28 cellular contexts compared by ENCODE assay signal in genomic region chr10:80660266-80660665, GRCh38.
"Had no signal": no experiment of that assay in that cellular context is flagged by ENCODE, and none has a peak within 500 bp of the region (broad histone marks: within the 10 kb centered on the region; RNA-seq: fewer than 3 reads in every experiment).

No MANE protein-coding gene starts in this region.

- H3K4me1 ChIP-seq: foreskin keratinocyte had no signal

- H3K9me3 ChIP-seq: right lobe of liver had no signal

- H3K9me3 Mint-ChIP-seq: immature natural killer cell; memory B cell; natural killer cell; stimulated activated naive CD8-positive, alpha-beta T cell treated with anti-CD3 and anti-CD28 coated beads, Interleukin-15, amount 100 ng/mL, for 72 hours; type B pancreatic cell had no signal

- H3K27me3 Mint-ChIP-seq: progenitor cell of endocrine pancreas had no signal

- H3K27ac ChIP-seq: coronary artery, esophagus muscularis mucosa, foreskin keratinocyte, gastroesophageal sphincter, parathyroid adenoma, right lobe of liver, suprapubic skin had no signal

- H3K4me3 Mint-ChIP-seq: immature natural killer cell; memory B cell; natural killer cell; stimulated activated naive CD8-positive, alpha-beta T cell treated with anti-CD3 and anti-CD28 coated beads, Interleukin-15, amount 100 ng/mL, for 72 hours; type B pancreatic cell had no signal

- FAIRE-seq: endothelial cell of umbilical vein, keratinocyte, small intestine, urothelium cell line had no signal

- H3K27me3 ChIP-seq: foreskin keratinocyte, right lobe of liver, suprapubic skin had no signal

- H3K36me3 Mint-ChIP-seq: immature natural killer cell, memory B cell, natural killer cell, type B pancreatic cell had no signal

- H3K36me3 ChIP-seq: esophagus muscularis mucosa, gastroesophageal sphincter, heart right ventricle, right lobe of liver, suprapubic skin had no signal

- H3K27ac Mint-ChIP-seq: immature natural killer cell; memory B cell; natural killer cell; stimulated activated naive CD8-positive, alpha-beta T cell treated with anti-CD3 and anti-CD28 coated beads, Interleukin-15, amount 100 ng/mL, for 72 hours; type B pancreatic cell had no signal

- ATAC-seq: foreskin keratinocyte; gastroesophageal sphincter; left lobe of liver; stimulated activated naive CD8-positive, alpha-beta T cell treated with anti-CD3 and anti-CD28 coated beads, Interleukin-15, amount 100 ng/mL, for 72 hours had no signal

- H3K4me3 ChIP-seq: coronary artery, esophagus muscularis mucosa, gastroesophageal sphincter, heart right ventricle, lung, right lobe of liver, suprapubic skin had no signal

- DNase-seq: dermis blood vessel endothelial cell; effector memory CD4-positive, alpha-beta T cell; foreskin keratinocyte; glutamatergic neuron; heart right ventricle; immature natural killer cell; natural killer cell; right lobe of liver; small intestine; stimulated activated CD4-positive, alpha-beta T cell treated with anti-CD3 and anti-CD28 coated beads, Interleukin-12 subunit alpha, Interleukin-12 subunit beta, amount 100 ng/mL, for 4 hours; stimulated activated CD4-positive, alpha-beta T cell treated with anti-CD3 and anti-CD28 coated beads, Interleukin-1b, Interleukin-23, amount 100 ng/mL, for 48 hours; stimulated activated CD4-positive, alpha-beta T cell treated with anti-CD3 and anti-CD28 coated beads, Interleukin-4, amount 100 ng/mL, for 1 hour; stimulated activated CD8-positive, alpha-beta memory T cell treated with anti-CD3 and anti-CD28 coated beads, Interleukin-4, amount 100 ng/mL, for 48 hours; stimulated activated naive CD4-positive, alpha-beta T cell; stimulated activated naive CD8-positive, alpha-beta T cell treated with anti-CD3 and anti-CD28 coated beads, Interleukin-15, amount 100 ng/mL, for 72 hours had no signal
